ENCODE assay signal across 1 cellular context in the genomic region with DNA sequence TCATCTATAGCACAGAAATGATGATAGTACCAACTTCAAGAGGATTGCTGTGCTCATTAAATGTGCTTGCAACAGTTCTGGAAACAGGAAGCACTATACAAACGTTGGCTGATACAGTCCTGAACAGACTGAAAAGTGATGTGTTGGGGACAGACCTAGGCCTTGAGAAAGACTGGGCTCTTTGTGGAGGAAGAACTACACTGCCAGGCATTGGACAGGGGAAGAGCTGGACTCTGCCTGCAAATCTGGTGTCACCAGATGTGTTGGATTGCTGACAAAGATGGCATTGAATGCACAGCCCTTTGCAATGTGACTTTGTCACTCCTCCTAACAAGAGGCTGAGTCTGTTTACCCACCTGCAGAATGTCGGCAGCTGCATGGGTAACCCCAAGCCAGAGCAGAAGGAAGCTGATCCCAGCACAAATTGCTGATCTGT.
TF ChIP-seq lines count a peak whose summit lies in the region.

No MANE protein-coding gene starts in this region.

TF ChIP-seq in HepG2, 621 proteins besides CTCF, POLR2A, EP300 and RAD21 (continued from another document and continues in another):
- TF ChIP-seq, protein P1, sequence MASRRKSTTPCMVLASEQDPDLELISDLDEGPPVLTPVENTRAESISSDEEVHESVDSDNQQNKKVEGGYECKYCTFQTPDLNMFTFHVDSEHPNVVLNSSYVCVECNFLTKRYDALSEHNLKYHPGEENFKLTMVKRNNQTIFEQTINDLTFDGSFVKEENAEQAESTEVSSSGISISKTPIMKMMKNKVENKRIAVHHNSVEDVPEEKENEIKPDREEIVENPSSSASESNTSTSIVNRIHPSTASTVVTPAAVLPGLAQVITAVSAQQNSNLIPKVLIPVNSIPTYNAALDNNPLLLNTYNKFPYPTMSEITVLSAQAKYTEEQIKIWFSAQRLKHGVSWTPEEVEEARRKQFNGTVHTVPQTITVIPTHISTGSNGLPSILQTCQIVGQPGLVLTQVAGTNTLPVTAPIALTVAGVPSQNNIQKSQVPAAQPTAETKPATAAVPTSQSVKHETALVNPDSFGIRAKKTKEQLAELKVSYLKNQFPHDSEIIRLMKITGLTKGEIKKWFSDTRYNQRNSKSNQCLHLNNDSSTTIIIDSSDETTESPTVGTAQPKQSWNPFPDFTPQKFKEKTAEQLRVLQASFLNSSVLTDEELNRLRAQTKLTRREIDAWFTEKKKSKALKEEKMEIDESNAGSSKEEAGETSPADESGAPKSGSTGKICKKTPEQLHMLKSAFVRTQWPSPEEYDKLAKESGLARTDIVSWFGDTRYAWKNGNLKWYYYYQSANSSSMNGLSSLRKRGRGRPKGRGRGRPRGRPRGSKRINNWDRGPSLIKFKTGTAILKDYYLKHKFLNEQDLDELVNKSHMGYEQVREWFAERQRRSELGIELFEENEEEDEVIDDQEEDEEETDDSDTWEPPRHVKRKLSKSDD (CRISPR knock-in tag; IDR thresholded peaks at IDR 0.05; ENCODE audit: low read depth), result no peak; the same call in 1 of the 2 replicates
- no peak for TF ChIP-seq FOXJ3 (CRISPR knock-in tag; IDR thresholded peaks at IDR 0.05; ENCODE audit: borderline replicate concordance)
- TF ChIP-seq, protein P2, sequence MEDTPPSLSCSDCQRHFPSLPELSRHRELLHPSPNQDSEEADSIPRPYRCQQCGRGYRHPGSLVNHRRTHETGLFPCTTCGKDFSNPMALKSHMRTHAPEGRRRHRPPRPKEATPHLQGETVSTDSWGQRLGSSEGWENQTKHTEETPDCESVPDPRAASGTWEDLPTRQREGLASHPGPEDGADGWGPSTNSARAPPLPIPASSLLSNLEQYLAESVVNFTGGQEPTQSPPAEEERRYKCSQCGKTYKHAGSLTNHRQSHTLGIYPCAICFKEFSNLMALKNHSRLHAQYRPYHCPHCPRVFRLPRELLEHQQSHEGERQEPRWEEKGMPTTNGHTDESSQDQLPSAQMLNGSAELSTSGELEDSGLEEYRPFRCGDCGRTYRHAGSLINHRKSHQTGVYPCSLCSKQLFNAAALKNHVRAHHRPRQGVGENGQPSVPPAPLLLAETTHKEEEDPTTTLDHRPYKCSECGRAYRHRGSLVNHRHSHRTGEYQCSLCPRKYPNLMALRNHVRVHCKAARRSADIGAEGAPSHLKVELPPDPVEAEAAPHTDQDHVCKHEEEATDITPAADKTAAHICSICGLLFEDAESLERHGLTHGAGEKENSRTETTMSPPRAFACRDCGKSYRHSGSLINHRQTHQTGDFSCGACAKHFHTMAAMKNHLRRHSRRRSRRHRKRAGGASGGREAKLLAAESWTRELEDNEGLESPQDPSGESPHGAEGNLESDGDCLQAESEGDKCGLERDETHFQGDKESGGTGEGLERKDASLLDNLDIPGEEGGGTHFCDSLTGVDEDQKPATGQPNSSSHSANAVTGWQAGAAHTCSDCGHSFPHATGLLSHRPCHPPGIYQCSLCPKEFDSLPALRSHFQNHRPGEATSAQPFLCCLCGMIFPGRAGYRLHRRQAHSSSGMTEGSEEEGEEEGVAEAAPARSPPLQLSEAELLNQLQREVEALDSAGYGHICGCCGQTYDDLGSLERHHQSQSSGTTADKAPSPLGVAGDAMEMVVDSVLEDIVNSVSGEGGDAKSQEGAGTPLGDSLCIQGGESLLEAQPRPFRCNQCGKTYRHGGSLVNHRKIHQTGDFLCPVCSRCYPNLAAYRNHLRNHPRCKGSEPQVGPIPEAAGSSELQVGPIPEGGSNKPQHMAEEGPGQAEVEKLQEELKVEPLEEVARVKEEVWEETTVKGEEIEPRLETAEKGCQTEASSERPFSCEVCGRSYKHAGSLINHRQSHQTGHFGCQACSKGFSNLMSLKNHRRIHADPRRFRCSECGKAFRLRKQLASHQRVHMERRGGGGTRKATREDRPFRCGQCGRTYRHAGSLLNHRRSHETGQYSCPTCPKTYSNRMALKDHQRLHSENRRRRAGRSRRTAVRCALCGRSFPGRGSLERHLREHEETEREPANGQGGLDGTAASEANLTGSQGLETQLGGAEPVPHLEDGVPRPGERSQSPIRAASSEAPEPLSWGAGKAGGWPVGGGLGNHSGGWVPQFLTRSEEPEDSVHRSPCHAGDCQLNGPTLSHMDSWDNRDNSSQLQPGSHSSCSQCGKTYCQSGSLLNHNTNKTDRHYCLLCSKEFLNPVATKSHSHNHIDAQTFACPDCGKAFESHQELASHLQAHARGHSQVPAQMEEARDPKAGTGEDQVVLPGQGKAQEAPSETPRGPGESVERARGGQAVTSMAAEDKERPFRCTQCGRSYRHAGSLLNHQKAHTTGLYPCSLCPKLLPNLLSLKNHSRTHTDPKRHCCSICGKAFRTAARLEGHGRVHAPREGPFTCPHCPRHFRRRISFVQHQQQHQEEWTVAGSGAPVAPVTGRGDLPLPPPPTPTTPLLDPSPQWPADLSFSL (CRISPR knock-in tag; IDR thresholded peaks at IDR 0.05), result no peak
- peak; percentile 40; the same call in 1 of the 2 replicates for TF ChIP-seq HNF4A (CRISPR knock-in tag; IDR thresholded peaks at IDR 0.05)
- peak; percentile 14; the same call in 1 of the 2 replicates for TF ChIP-seq GATAD2A (CRISPR knock-in tag; IDR thresholded peaks at IDR 0.05)
- TF ChIP-seq TMF1 (CRISPR knock-in tag; IDR thresholded peaks at IDR 0.05; ENCODE audit: low read depth), result no peak
- no peak for TF ChIP-seq ZFYVE20 (CRISPR knock-in tag; IDR thresholded peaks at IDR 0.05; ENCODE audit: borderline replicate concordance, low read depth)
- TF ChIP-seq ESRRA (CRISPR knock-in tag; IDR thresholded peaks at IDR 0.05; ENCODE audit: low read depth), result no peak
- no peak for TF ChIP-seq TBP (CRISPR knock-in tag; IDR thresholded peaks at IDR 0.05)
- 0 out of 2 replicates have a peak, but pooled peaks have one; percentile 61 for TF ChIP-seq ZNF274 (CRISPR knock-in tag; IDR thresholded peaks at IDR 0.05)
- TF ChIP-seq, protein P3, sequence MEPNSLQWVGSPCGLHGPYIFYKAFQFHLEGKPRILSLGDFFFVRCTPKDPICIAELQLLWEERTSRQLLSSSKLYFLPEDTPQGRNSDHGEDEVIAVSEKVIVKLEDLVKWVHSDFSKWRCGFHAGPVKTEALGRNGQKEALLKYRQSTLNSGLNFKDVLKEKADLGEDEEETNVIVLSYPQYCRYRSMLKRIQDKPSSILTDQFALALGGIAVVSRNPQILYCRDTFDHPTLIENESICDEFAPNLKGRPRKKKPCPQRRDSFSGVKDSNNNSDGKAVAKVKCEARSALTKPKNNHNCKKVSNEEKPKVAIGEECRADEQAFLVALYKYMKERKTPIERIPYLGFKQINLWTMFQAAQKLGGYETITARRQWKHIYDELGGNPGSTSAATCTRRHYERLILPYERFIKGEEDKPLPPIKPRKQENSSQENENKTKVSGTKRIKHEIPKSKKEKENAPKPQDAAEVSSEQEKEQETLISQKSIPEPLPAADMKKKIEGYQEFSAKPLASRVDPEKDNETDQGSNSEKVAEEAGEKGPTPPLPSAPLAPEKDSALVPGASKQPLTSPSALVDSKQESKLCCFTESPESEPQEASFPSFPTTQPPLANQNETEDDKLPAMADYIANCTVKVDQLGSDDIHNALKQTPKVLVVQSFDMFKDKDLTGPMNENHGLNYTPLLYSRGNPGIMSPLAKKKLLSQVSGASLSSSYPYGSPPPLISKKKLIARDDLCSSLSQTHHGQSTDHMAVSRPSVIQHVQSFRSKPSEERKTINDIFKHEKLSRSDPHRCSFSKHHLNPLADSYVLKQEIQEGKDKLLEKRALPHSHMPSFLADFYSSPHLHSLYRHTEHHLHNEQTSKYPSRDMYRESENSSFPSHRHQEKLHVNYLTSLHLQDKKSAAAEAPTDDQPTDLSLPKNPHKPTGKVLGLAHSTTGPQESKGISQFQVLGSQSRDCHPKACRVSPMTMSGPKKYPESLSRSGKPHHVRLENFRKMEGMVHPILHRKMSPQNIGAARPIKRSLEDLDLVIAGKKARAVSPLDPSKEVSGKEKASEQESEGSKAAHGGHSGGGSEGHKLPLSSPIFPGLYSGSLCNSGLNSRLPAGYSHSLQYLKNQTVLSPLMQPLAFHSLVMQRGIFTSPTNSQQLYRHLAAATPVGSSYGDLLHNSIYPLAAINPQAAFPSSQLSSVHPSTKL (CRISPR knock-in tag; IDR thresholded peaks at IDR 0.05), result peak; percentile 13; the same call in 1 of the 2 replicates
- TF ChIP-seq ZNF430 (CRISPR knock-in tag; IDR thresholded peaks at IDR 0.05), result no peak
- TF ChIP-seq, protein P4, sequence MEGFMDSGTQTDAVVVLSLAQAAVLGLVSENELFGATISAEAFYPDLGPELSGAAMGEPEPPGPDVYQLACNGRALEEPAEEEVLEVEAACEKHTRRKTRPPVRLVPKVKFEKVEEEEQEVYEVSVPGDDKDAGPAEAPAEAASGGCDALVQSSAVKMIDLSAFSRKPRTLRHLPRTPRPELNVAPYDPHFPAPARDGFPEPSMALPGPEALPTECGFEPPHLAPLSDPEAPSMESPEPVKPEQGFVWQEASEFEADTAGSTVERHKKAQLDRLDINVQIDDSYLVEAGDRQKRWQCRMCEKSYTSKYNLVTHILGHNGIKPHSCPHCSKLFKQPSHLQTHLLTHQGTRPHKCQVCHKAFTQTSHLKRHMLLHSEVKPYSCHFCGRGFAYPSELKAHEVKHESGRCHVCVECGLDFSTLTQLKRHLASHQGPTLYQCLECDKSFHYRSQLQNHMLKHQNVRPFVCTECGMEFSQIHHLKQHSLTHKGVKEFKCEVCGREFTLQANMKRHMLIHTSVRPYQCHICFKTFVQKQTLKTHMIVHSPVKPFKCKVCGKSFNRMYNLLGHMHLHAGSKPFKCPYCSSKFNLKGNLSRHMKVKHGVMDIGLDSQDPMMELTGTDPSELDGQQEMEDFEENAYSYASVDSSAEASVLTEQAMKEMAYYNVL (CRISPR knock-in tag; IDR thresholded peaks at IDR 0.05; ENCODE audit: borderline replicate concordance), result no peak
- 0 out of 2 replicates have a peak, but pooled peaks have one; percentile 15 for TF ChIP-seq FOXO1 (CRISPR knock-in tag; IDR thresholded peaks at IDR 0.05)
- TF ChIP-seq POLR2G (IDR thresholded peaks at IDR 0.05; ENCODE audit: low read depth, low read length), result no peak
- TF ChIP-seq ZNF292 (CRISPR knock-in tag; IDR thresholded peaks at IDR 0.05; ENCODE audit: borderline replicate concordance, low read depth), result peak; percentile 87
- TF ChIP-seq SMAD3 (CRISPR knock-in tag; IDR thresholded peaks at IDR 0.05), result no peak
- no peak for TF ChIP-seq FIP1L1 (IDR thresholded peaks at IDR 0.05; ENCODE audit: borderline replicate concordance, insufficient read depth, low read depth, low read length)
- TF ChIP-seq REXO4 (CRISPR knock-in tag; IDR thresholded peaks at IDR 0.05; ENCODE audit: borderline replicate concordance), result no peak
- TF ChIP-seq ZNF230 (CRISPR knock-in tag; IDR thresholded peaks at IDR 0.05), result 0 out of 2 replicates have a peak, but pooled peaks have one; percentile 37
- TF ChIP-seq NR2F2 (IDR thresholded peaks at IDR 0.05; ENCODE audit: borderline replicate concordance, low read depth), result no peak
- TF ChIP-seq, protein P5, sequence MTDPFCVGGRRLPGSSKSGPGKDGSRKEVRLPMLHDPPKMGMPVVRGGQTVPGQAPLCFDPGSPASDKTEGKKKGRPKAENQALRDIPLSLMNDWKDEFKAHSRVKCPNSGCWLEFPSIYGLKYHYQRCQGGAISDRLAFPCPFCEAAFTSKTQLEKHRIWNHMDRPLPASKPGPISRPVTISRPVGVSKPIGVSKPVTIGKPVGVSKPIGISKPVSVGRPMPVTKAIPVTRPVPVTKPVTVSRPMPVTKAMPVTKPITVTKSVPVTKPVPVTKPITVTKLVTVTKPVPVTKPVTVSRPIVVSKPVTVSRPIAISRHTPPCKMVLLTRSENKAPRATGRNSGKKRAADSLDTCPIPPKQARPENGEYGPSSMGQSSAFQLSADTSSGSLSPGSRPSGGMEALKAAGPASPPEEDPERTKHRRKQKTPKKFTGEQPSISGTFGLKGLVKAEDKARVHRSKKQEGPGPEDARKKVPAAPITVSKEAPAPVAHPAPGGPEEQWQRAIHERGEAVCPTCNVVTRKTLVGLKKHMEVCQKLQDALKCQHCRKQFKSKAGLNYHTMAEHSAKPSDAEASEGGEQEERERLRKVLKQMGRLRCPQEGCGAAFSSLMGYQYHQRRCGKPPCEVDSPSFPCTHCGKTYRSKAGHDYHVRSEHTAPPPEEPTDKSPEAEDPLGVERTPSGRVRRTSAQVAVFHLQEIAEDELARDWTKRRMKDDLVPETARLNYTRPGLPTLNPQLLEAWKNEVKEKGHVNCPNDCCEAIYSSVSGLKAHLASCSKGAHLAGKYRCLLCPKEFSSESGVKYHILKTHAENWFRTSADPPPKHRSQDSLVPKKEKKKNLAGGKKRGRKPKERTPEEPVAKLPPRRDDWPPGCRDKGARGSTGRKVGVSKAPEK (CRISPR knock-in tag; IDR thresholded peaks at IDR 0.05; ENCODE audit: borderline replicate concordance), result 0 out of 2 replicates have a peak, but pooled peaks have one; percentile 42
- no peak for TF ChIP-seq FLYWCH1 (CRISPR knock-in tag; IDR thresholded peaks at IDR 0.05)
- TF ChIP-seq ZC3H13 (CRISPR knock-in tag; IDR thresholded peaks at IDR 0.05), result no peak
- TF ChIP-seq RFX1 (IDR thresholded peaks at IDR 0.05), result no peak
- TF ChIP-seq ZNF468 (CRISPR knock-in tag; IDR thresholded peaks at IDR 0.05), result 0 out of 2 replicates have a peak, but pooled peaks have one; percentile 74
- 0 out of 2 replicates have a peak, but pooled peaks have one; percentile 30 for TF ChIP-seq BCL6 (CRISPR knock-in tag; IDR thresholded peaks at IDR 0.05)
- peak; percentile 31 to 42; a peak in 1 of 4 replicates for TF ChIP-seq MAFK (conservative IDR thresholded peaks at IDR 0.05 in 1 of 2, IDR thresholded peaks at IDR 0.05 in 1 of 2; ENCODE audit: low read length in 2 of 2)
- no peak for TF ChIP-seq CREM (IDR thresholded peaks at IDR 0.05)
- TF ChIP-seq CREM (CRISPR knock-in tag; IDR thresholded peaks at IDR 0.05), result no peak
- no peak for TF ChIP-seq ZBTB21 (CRISPR knock-in tag; IDR thresholded peaks at IDR 0.05)
- TF ChIP-seq BHLHE40 (IDR thresholded peaks at IDR 0.05; ENCODE audit: low read length), result no peak
- no peak for TF ChIP-seq ZNF746 (CRISPR knock-in tag; IDR thresholded peaks at IDR 0.05)
- TF ChIP-seq ZKSCAN5 (CRISPR knock-in tag; IDR thresholded peaks at IDR 0.05), result no peak
- TF ChIP-seq GABPB1 (CRISPR knock-in tag; IDR thresholded peaks at IDR 0.05), result no peak
- TF ChIP-seq, protein P6, sequence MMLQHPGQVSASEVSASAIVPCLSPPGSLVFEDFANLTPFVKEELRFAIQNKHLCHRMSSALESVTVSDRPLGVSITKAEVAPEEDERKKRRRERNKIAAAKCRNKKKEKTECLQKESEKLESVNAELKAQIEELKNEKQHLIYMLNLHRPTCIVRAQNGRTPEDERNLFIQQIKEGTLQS (CRISPR knock-in tag; IDR thresholded peaks at IDR 0.05), result no peak
- 0 out of 2 replicates have a peak, but pooled peaks have one; percentile 16 for TF ChIP-seq TARDBP (CRISPR knock-in tag; IDR thresholded peaks at IDR 0.05)
- no peak for TF ChIP-seq KDM5B (CRISPR knock-in tag; IDR thresholded peaks at IDR 0.05; ENCODE audit: borderline replicate concordance)
- no peak for TF ChIP-seq ZNF431 (CRISPR knock-in tag; IDR thresholded peaks at IDR 0.05; ENCODE audit: borderline replicate concordance, low read depth)
- no peak for TF ChIP-seq MAZ (IDR thresholded peaks at IDR 0.05; ENCODE audit: borderline replicate concordance, low read depth, low read length)
- TF ChIP-seq MAZ (CRISPR knock-in tag; IDR thresholded peaks at IDR 0.05; ENCODE audit: low read depth), result 0 out of 2 replicates have a peak, but pooled peaks have one; percentile 30
